ENCODE assay signal across 8 cellular contexts in genomic region chr15:90300988-90301715, GRCh38. TPM values are rescaled to one million over a fixed set of nuclear protein-coding genes. Genes with fewer than 3 reads are reported as not detected.
DNase-seq lines count a peak whose midpoint lies in the region; ATAC-seq and TF ChIP-seq lines count a peak whose summit lies in the region.

No MANE protein-coding gene starts in this region.

- POLR2A ChIA-PET in AG04449 (lab: Yijun Ruan, JAX) = no interaction called here

- peak overlapping the region; percentile 70; the same call in 1 of the 2 replicates for H2AFZ ChIP-seq in GM23338

- H3K27me3 ChIP-seq in GM23338 (ENCODE audit: insufficient read depth) = no peaks in the 10 kb centered on the region
- H3K27me3 ChIP-seq in skeletal muscle satellite cell (ENCODE audit: control insufficient read depth, insufficient read depth, low read length) = peaks cover 2% of the 10 kb centered on the region

- H3K9ac ChIP-seq in skeletal muscle satellite cell (ENCODE audit: low read depth, low read length) = no peak overlapping the region

- H3K4me2 ChIP-seq in GM23338 = no peak overlapping the region
- H3K4me2 ChIP-seq in skeletal muscle satellite cell (ENCODE audit: low read length) = peak overlapping the region; percentile 54

- H3K9me3 Mint-ChIP-seq in GM23338 = no peaks in the 10 kb centered on the region

- H3K9me2 ChIP-seq in GM23338 (ENCODE audit: insufficient read depth) = no peaks in the 10 kb centered on the region

- intact Hi-C loops in cardiac septum (cut with DNase I) = no loop called here

- peaks cover 16% of the 10 kb centered on the region for H3K4me1 Mint-ChIP-seq in GM23338

- H3K4me1 ChIP-seq in GM23338 (ENCODE audit: insufficient read depth) (peaks cover 6% of the 10 kb centered on the region; the same call in 1 of the 2 replicates), skeletal muscle satellite cell (ENCODE audit: control insufficient read depth, insufficient read depth, low read length) (no peaks in the 10 kb centered on the region)

- CTCF ChIA-PET in AG04449 (lab: Yijun Ruan, JAX) = interaction anchor here (0.6 to 7.9 kb wide), 18 partner anchors 8 to 208 kb away, joined by 3 to 86 read pairs (median 4); partner anchors contain the start of gene TTLL13

- no peaks in the 10 kb centered on the region for H3K9me3 ChIP-seq in skeletal muscle satellite cell (replicated peaks; ENCODE audit: low read length)

- no peaks in the 10 kb centered on the region for H3K36me3 Mint-ChIP-seq in GM23338 (ENCODE audit: low read depth)

- no peaks in the 10 kb centered on the region for H4K20me1 ChIP-seq in GM23338 (replicated peaks; ENCODE audit: insufficient read depth)

- H3K4me3 ChIP-seq in AG04449 (ENCODE audit: low read depth, low read length) = no peak overlapping the region; the same call in 1 of the 2 replicates
- no peak overlapping the region for H3K4me3 ChIP-seq in GM23338
- no peak overlapping the region for H3K4me3 ChIP-seq in skeletal muscle satellite cell (ENCODE audit: low read length)

- ATAC-seq in GM23338 = peak; percentile 94
- ATAC-seq in GM18907 (IDR thresholded peaks at IDR 0.05; ENCODE audit: unreplicated experiment) = no peak
- no peak for ATAC-seq in HG02642 (IDR thresholded peaks at IDR 0.05; ENCODE audit: poor library complexity, unreplicated experiment)

- DNase-seq in AG04449 (ENCODE audit: low read depth, low spot score) (no peak), GM23338 (ENCODE audit: low spot score) (peak; percentile 95), RPMI7951 (ENCODE audit: low read depth) (peak; percentile 85), cardiac septum (ENCODE audit: low spot score) (peak; percentile 85)
- DNase-seq in activated naive CD4-positive, alpha-beta T cell treated with Interleukin-2 at 50 U/mL for 16 hours = peak; percentile 66

- no peak overlapping the region for H3K27ac ChIP-seq in GM23338 (ENCODE audit: low read depth)

- H3K4me3 Mint-ChIP-seq in GM23338 = no peak overlapping the region

- H3K27ac Mint-ChIP-seq in GM23338 = no peak overlapping the region

- H3K36me3 ChIP-seq in GM23338 (ENCODE audit: insufficient read depth) = no peaks in the 10 kb centered on the region
- H3K36me3 ChIP-seq in skeletal muscle satellite cell (ENCODE audit: insufficient read depth, low read length) = no peaks in the 10 kb centered on the region

- H3F3A ChIP-seq in GM23338 (replicated peaks; ENCODE audit: low read depth) = no peaks in the 10 kb centered on the region

- TF ChIP-seq CTCF in AG04449 (IDR thresholded peaks at IDR 0.05; ENCODE audit: insufficient read depth, low read length, missing control alignments) (peak; percentile 88), GM23338 (conservative IDR thresholded peaks at IDR 0.05; ENCODE audit: low read depth in 2 of 2) (peak; percentile 85 to 96)

- H3K79me2 ChIP-seq in GM23338 (replicated peaks; ENCODE audit: insufficient read depth) = no peaks in the 10 kb centered on the region

- H3K27me3 Mint-ChIP-seq in GM23338 (ENCODE audit: insufficient read depth, low read depth, poor library complexity) = peaks cover 2% of the 10 kb centered on the region

TF ChIP-seq in GM23338, 12 proteins besides CTCF, POLR2A, EP300 and RAD21:
- TF ChIP-seq CREB1 (CRISPR knock-in tag; IDR thresholded peaks at IDR 0.05; ENCODE audit: low read depth) (peak; percentile 16; the same call in 1 of the 2 replicates), POLR2AphosphoS5 (IDR thresholded peaks at IDR 0.05; ENCODE audit: low read depth) (peak; percentile 48; the same call in 1 of the 2 replicates)
- TF ChIP-seq, protein P1, sequence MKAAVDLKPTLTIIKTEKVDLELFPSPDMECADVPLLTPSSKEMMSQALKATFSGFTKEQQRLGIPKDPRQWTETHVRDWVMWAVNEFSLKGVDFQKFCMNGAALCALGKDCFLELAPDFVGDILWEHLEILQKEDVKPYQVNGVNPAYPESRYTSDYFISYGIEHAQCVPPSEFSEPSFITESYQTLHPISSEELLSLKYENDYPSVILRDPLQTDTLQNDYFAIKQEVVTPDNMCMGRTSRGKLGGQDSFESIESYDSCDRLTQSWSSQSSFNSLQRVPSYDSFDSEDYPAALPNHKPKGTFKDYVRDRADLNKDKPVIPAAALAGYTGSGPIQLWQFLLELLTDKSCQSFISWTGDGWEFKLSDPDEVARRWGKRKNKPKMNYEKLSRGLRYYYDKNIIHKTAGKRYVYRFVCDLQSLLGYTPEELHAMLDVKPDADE (IDR thresholded peaks at IDR 0.05) = no peak

RNA-seq across cellular contexts. Expression of gene NGRN, which starts 35.7 kb away (rescaled TPM):
- 92.2 and 131 TPM in 2 replicates for total RNA-seq in GM23338 (2014; rRNA removed; shearing (Covaris generic))
- 79.2 and 88.9 TPM in 2 replicates for polyA plus RNA-seq in GM23338 (2016; fragmentation: Nextera tagmentation; extraction: Ambion mirVana)
- total RNA-seq in RPMI7951 (2014; rRNA removed; shearing (Covaris generic)) = 80.3 and 83.4 TPM in 2 replicates
- 111 TPM for total RNA-seq in cardiac septum
- 42.6 and 52.4 TPM in 2 replicates for total RNA-seq in skeletal muscle satellite cell (2012; rRNA removed)

RNA-seq across cellular contexts. Expression of gene ZNF774, which starts 50.9 kb away (rescaled TPM):
- total RNA-seq in GM23338 (2014; rRNA removed; shearing (Covaris generic)) = 1.5 and 1.8 TPM in 2 replicates
- polyA plus RNA-seq in GM23338 (2016; fragmentation: Nextera tagmentation; extraction: Ambion mirVana) = 0.45 and 0.54 TPM in 2 replicates
- total RNA-seq in RPMI7951 (2014; rRNA removed; shearing (Covaris generic)) = 2.9 and 3.7 TPM in 2 replicates
- 5.6 TPM for total RNA-seq in cardiac septum
- 0.87 and 1.0 TPM in 2 replicates for total RNA-seq in skeletal muscle satellite cell (2012; rRNA removed)

RNA-seq across cellular contexts. Expression of gene TTLL13, which starts 51.8 kb away (rescaled TPM):
- not detected in 2 replicates for total RNA-seq in GM23338 (2014; rRNA removed; shearing (Covaris generic))
- polyA plus RNA-seq in GM23338 (2016; fragmentation: Nextera tagmentation; extraction: Ambion mirVana) = not detected in 2 replicates
- total RNA-seq in RPMI7951 (2014; rRNA removed; shearing (Covaris generic)) = not detected in 2 replicates
- total RNA-seq in cardiac septum = 0.16 TPM
- total RNA-seq in skeletal muscle satellite cell (2012; rRNA removed) = not detected in 2 replicates
